Comparison of ENCODE assay signal across 16 cellular contexts in genomic region chr21:25513810-25514209, GRCh38.
DNase-seq lines count a peak whose midpoint lies in the region; ATAC-seq and TF ChIP-seq lines count a peak whose summit lies in the region.
"Had no signal": no experiment of that assay in that cellular context is flagged by ENCODE, and none has a peak within 500 bp of the region (broad histone marks: within the 10 kb centered on the region; RNA-seq: fewer than 3 reads in every experiment).

No MANE protein-coding gene starts in this region.

- CTCF ChIA-PET in activated naive CD4-positive, alpha-beta T cell treated with anti-CD3 and anti-CD28 coated beads for 36 hours (lab: Charles Lee), result interaction anchor here (0.5 to 1.3 kb wide), 2 partner anchors 63 to 71 kb away, joined by 3 read pairs; no protein-coding TSS in a partner anchor
- CTCF ChIA-PET in HEK293T (lab: Yijun Ruan, JAX), result no interaction called here

- peaks cover 54% of the 10 kb centered on the region for H3K4me1 Mint-ChIP-seq in activated naive CD4-positive, alpha-beta T cell treated with anti-CD3 and anti-CD28 coated beads for 36 hours (ENCODE audit: low read depth)

- H3K27ac Mint-ChIP-seq in activated naive CD4-positive, alpha-beta T cell treated with anti-CD3 and anti-CD28 coated beads for 36 hours, result peak overlapping the region; percentile 62
- H3K27ac Mint-ChIP-seq in activated naive CD4-positive, alpha-beta T cell treated with anti-CD3 and anti-CD28 coated beads, Interleukin-2, amount 50 U/mL, for 72 hours, result peak overlapping the region; percentile 16 to 87
- H3K27ac Mint-ChIP-seq: CD4-positive, CD25-positive, alpha-beta regulatory T cell had no signal

- no peak for DNase-seq in activated naive CD4-positive, alpha-beta T cell treated with anti-CD3 and anti-CD28 coated beads for 36 hours
- no peak for DNase-seq in activated naive CD4-positive, alpha-beta T cell (lab: John Stamatoyannopoulos, UW)
- DNase-seq in activated T-cell treated with anti-CD3 and anti-CD28 coated beads, Interleukin-2, amount 50 U/mL, for 48 hours, result peak; percentile 38 to 42
- DNase-seq in activated naive CD4-positive, alpha-beta T cell treated with anti-CD3 and anti-CD28 coated beads, Interleukin-2, amount 50 U/mL, for 72 hours (ENCODE audit: low spot score in 2 of 2), result no peak
- peak; percentile 46 for DNase-seq in stimulated activated CD8-positive, alpha-beta memory T cell treated with anti-CD3 and anti-CD28 coated beads, Interleukin-4, amount 100 ng/mL, for 48 hours
- no peak for DNase-seq in HEK293T (ENCODE audit: extremely low spot score)
- DNase-seq: Caco-2; CD4-positive, CD25-positive, alpha-beta regulatory T cell; EL; KBM-7; NCI-H1436; NCI-H2029; NCI-H2171 treated with DMSO at 0.1 percent for 48 hours; NCI-H446 treated with DMSO at 0.1 percent for 48 hours; NK-92 treated with Interleukin-12 subunit alpha and Interleukin-12 subunit beta, amount 100 ng/mL, for 24 hours had no signal

- no peaks in the 10 kb centered on the region for H3K27me3 Mint-ChIP-seq in activated naive CD4-positive, alpha-beta T cell treated with anti-CD3 and anti-CD28 coated beads for 36 hours (ENCODE audit: low read depth)
- H3K27me3 Mint-ChIP-seq: CD4-positive, CD25-positive, alpha-beta regulatory T cell had no signal

- H3K9me3 Mint-ChIP-seq in activated naive CD4-positive, alpha-beta T cell treated with anti-CD3 and anti-CD28 coated beads for 36 hours, result no peaks in the 10 kb centered on the region
- peaks cover 0 to 14% of the 10 kb centered on the region in 2 donors for H3K9me3 Mint-ChIP-seq in activated naive CD4-positive, alpha-beta T cell treated with anti-CD3 and anti-CD28 coated beads, Interleukin-2, amount 50 U/mL, for 72 hours
- H3K9me3 Mint-ChIP-seq: CD4-positive, CD25-positive, alpha-beta regulatory T cell had no signal

- no peak overlapping the region for H3K4me3 Mint-ChIP-seq in activated naive CD4-positive, alpha-beta T cell treated with anti-CD3 and anti-CD28 coated beads for 36 hours
- H3K4me3 Mint-ChIP-seq: CD4-positive, CD25-positive, alpha-beta regulatory T cell had no signal

- POLR2A ChIA-PET in HEK293T (lab: Yijun Ruan, JAX), result no interaction called here

- peaks cover 2% of the 10 kb centered on the region for H3K36me3 Mint-ChIP-seq in activated naive CD4-positive, alpha-beta T cell treated with anti-CD3 and anti-CD28 coated beads for 36 hours (ENCODE audit: low read depth)
- peaks cover 8 to 26% of the 10 kb centered on the region in 2 donors for H3K36me3 Mint-ChIP-seq in activated naive CD4-positive, alpha-beta T cell treated with anti-CD3 and anti-CD28 coated beads, Interleukin-2, amount 50 U/mL, for 72 hours
- H3K36me3 Mint-ChIP-seq: CD4-positive, CD25-positive, alpha-beta regulatory T cell had no signal

- ATAC-seq in activated naive CD4-positive, alpha-beta T cell treated with anti-CD3 and anti-CD28 coated beads, Interleukin-2, amount 50 U/mL, for 72 hours, result no peak
- no peak for ATAC-seq in GM18870 (IDR thresholded peaks at IDR 0.05; ENCODE audit: unreplicated experiment)

- intact Hi-C loops in activated naive CD4-positive, alpha-beta T cell treated with anti-CD3 and anti-CD28 coated beads for 36 hours (cut with micrococcal nuclease), result loop anchor here (5.0 kb wide), 1 partner anchor 653 kb away; no protein-coding TSS in a partner anchor

TF ChIP-seq in HEK293T, 16 proteins besides CTCF, POLR2A, EP300 and RAD21:
- no peak for TF ChIP-seq PKNOX1 (IDR thresholded peaks at IDR 0.05)
- TF ChIP-seq ZNF384 (IDR thresholded peaks at IDR 0.05), result no peak
- TF ChIP-seq LEF1 (IDR thresholded peaks at IDR 0.05; ENCODE audit: borderline replicate concordance), result no peak
- no peak for TF ChIP-seq BHLHE40 (IDR thresholded peaks at IDR 0.05; ENCODE audit: borderline replicate concordance)
- no peak for TF ChIP-seq TARDBP (IDR thresholded peaks at IDR 0.05)
- TF ChIP-seq L3MBTL2 (conservative IDR thresholded peaks at IDR 0.05), result no peak
- TF ChIP-seq FOXK2 (IDR thresholded peaks at IDR 0.05), result no peak
- TF ChIP-seq FOXA1 (IDR thresholded peaks at IDR 0.05), result no peak
- TF ChIP-seq HDGF (IDR thresholded peaks at IDR 0.05; ENCODE audit: borderline replicate concordance), result no peak
- no peak for TF ChIP-seq CTBP1 (IDR thresholded peaks at IDR 0.05; ENCODE audit: borderline replicate concordance)
- TF ChIP-seq SUZ12 (IDR thresholded peaks at IDR 0.05), result no peak
- TF ChIP-seq FOXM1 (IDR thresholded peaks at IDR 0.05; ENCODE audit: borderline replicate concordance), result no peak
- TF ChIP-seq ARNT (IDR thresholded peaks at IDR 0.05), result no peak

Comparison
In these comparisons a context has a peak if more than half of its experiments do, and no peak if none do; other contexts are left out.
1. DNase-seq: peak in activated T-cell treated with anti-CD3 and anti-CD28 coated beads, Interleukin-2, amount 50 U/mL, for 48 hours (2 of 2) and stimulated activated CD8-positive, alpha-beta memory T cell treated with anti-CD3 and anti-CD28 coated beads, Interleukin-4, amount 100 ng/mL, for 48 hours (single experiment); none in activated naive CD4-positive, alpha-beta T cell treated with anti-CD3 and anti-CD28 coated beads for 36 hours (single experiment), activated naive CD4-positive, alpha-beta T cell (0 of 4), activated naive CD4-positive, alpha-beta T cell treated with anti-CD3 and anti-CD28 coated beads, Interleukin-2, amount 50 U/mL, for 72 hours (0 of 2) and HEK293T (single experiment).